Comparison of ENCODE assay signal across 10 cellular contexts in the genomic region with DNA sequence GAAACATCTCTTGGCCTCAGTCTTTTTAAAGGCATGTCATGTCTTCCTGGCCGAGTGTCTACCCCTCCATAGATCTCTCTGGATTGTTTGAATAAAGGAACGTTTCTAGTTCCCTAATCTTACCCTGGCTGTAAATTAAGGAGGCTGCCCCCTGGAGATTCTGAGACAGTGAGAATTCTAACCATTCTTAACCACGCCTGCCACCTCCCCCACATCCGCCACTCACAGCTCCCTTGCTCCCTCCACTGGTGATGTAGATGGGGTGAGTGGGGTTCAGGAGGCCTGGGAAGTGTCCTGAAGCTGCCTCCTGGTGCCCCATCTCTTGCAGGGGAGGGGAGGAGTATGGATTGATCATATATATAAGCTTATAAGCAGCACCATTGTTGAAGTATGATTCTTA. TPM values are rescaled to one million over a fixed set of nuclear protein-coding genes. Genes with fewer than 3 reads are reported as not detected.
DNase-seq lines count a peak whose midpoint lies in the region; ATAC-seq and TF ChIP-seq lines count a peak whose summit lies in the region.
"Had no signal": no experiment of that assay in that cellular context is flagged by ENCODE, and none has a peak within 500 bp of the region (broad histone marks: within the 10 kb centered on the region; RNA-seq: fewer than 3 reads in every experiment).

No MANE protein-coding gene starts in this region.

- no peak overlapping the region for H3K4me3 ChIP-seq in OCI-LY7 (ENCODE audit: low read depth, low read length, poor library complexity, severe bottlenecking)
- no peak overlapping the region for H3K4me3 ChIP-seq in astrocyte of the spinal cord (ENCODE audit: low read depth, low read length)
- H3K4me3 ChIP-seq in spleen, result no peak overlapping the region
- H3K4me3 ChIP-seq in tibial artery, result no peak overlapping the region

- intact Hi-C loops in OCI-LY7 (cut with micrococcal nuclease; ENCODE audit: unreplicated experiment) (no loop called here), spleen (cut with DNase I; ENCODE audit: low total_unique reads) (loop anchor here (10.0 kb wide), 1 partner anchor 59 kb away; no protein-coding TSS in a partner anchor), tibial artery (cut with DNase I; ENCODE audit: low total_unique reads) (no loop called here)

- H3K4me1 ChIP-seq in OCI-LY7 (ENCODE audit: insufficient read depth, low read length, poor library complexity, severe bottlenecking), result peaks cover 23% of the 10 kb centered on the region
- H3K4me1 ChIP-seq in spleen, result peaks cover 16 to 39% (median 30%) of the 10 kb centered on the region in 6 donors
- H3K4me1 ChIP-seq in tibial artery, result peaks cover 0 to 33% (median 15%) of the 10 kb centered on the region in 4 donors

- H3K4me2 ChIP-seq in OCI-LY7 (ENCODE audit: low read length), result peak overlapping the region; percentile 2; the same call in 1 of the 2 replicates

- no peaks in the 10 kb centered on the region for H3K79me2 ChIP-seq in OCI-LY7 (ENCODE audit: insufficient read depth, low read depth, low read length)

- H3K9me2 ChIP-seq in OCI-LY7 (ENCODE audit: insufficient read depth, low read length), result no peaks in the 10 kb centered on the region

- H3K9me3 Mint-ChIP-seq in stimulated activated memory B cell treated with anti-CD40 and anti-IgM and Interleukin-4, amounts not matched to agents 10 μg/mL and 1 μg/mL and 100 μg/mL, for 72 hours, result no peaks in the 10 kb centered on the region

- POLR2A ChIA-PET in OCI-LY7 (lab: Charles Lee), result interaction anchor here (0.6 to 0.7 kb wide), 3 partner anchors 308 to 477 kb away, joined by 3 to 7 read pairs (median 4); no protein-coding TSS in a partner anchor

- 20 to 32% (median 28%) methylated on average over 4 of the region's 4 CpGs for WGBS in spleen, 5 donors

- H2AFZ ChIP-seq in OCI-LY7 (ENCODE audit: low read length), result peak overlapping the region; percentile 11; the same call in 1 of the 2 replicates

- peaks cover 68% of the 10 kb centered on the region for H3K4me1 Mint-ChIP-seq in stimulated activated memory B cell treated with anti-CD40 and anti-IgM and Interleukin-4, amounts not matched to agents 10 μg/mL and 1 μg/mL and 100 μg/mL, for 72 hours

- peaks cover 35% of the 10 kb centered on the region for H3K27me3 Mint-ChIP-seq in stimulated activated memory B cell treated with anti-CD40 and anti-IgM and Interleukin-4, amounts not matched to agents 10 μg/mL and 1 μg/mL and 100 μg/mL, for 72 hours

- peak in 4 of 6 experiments; percentile 2 to 25 (median 12) for DNase-seq in stimulated activated naive CD4-positive, alpha-beta T cell (lab: John Stamatoyannopoulos, UW)
- no peak for DNase-seq in stimulated activated naive CD4-positive, alpha-beta T cell treated with Interleukin-2 at 50 U/mL for 16 hours (lab: John Stamatoyannopoulos, UW)
- DNase-seq in OCI-LY7 (ENCODE audit: low spot score) (peak; percentile 30), astrocyte of the spinal cord (ENCODE audit: low read depth, low spot score) (no peak), spleen (no peak), NCI-H2029 (lab: John Stamatoyannopoulos, UW) (no peak), tibial artery (no peak)
- DNase-seq: aorta, COR-L47 had no signal

- in situ Hi-C loops in astrocyte of the spinal cord (cut with HindIII; ENCODE audit: low sequenced_read_pairs), result no loop called here

- H3K36me3 ChIP-seq in OCI-LY7 (ENCODE audit: insufficient read depth, low read length) (no peaks in the 10 kb centered on the region), spleen (no peaks in the 10 kb centered on the region), tibial artery (no peaks in the 10 kb centered on the region)

- peaks cover 0 to 48% (median 8%) of the 10 kb centered on the region in 7 donors for H3K27me3 ChIP-seq in spleen (replicated peaks in 1 of 7)
- no peaks in the 10 kb centered on the region for H3K27me3 ChIP-seq in tibial artery

- H3K27ac ChIP-seq in OCI-LY7 (ENCODE audit: low read depth, low read length, poor library complexity, severe bottlenecking) (no peak overlapping the region), spleen (no peak overlapping the region), tibial artery (no peak overlapping the region)

- peak; percentile 68 for TF ChIP-seq CTCF in OCI-LY7 (conservative IDR thresholded peaks at IDR 0.05; ENCODE audit: low read length)
- peak; percentile 19 for TF ChIP-seq CTCF in astrocyte of the spinal cord (IDR thresholded peaks at IDR 0.05; ENCODE audit: low read depth, low read length)
- no peak for TF ChIP-seq CTCF in spleen (IDR thresholded peaks at IDR 0.05 in 8 of 11, conservative IDR thresholded peaks at IDR 0.05 in 3 of 11)
- TF ChIP-seq CTCF in tibial artery (IDR thresholded peaks at IDR 0.05), result no peak

- no peak overlapping the region for H3K4me3 Mint-ChIP-seq in stimulated activated memory B cell treated with anti-CD40 and anti-IgM and Interleukin-4, amounts not matched to agents 10 μg/mL and 1 μg/mL and 100 μg/mL, for 72 hours

- H3K27ac Mint-ChIP-seq in stimulated activated memory B cell treated with anti-CD40 and anti-IgM and Interleukin-4, amounts not matched to agents 10 μg/mL and 1 μg/mL and 100 μg/mL, for 72 hours, result no peak overlapping the region

- H3K9me3 ChIP-seq in OCI-LY7 (ENCODE audit: low read length), result no peaks in the 10 kb centered on the region
- no peaks in the 10 kb centered on the region for H3K9me3 ChIP-seq in spleen
- no peaks in the 10 kb centered on the region for H3K9me3 ChIP-seq in tibial artery

- no peaks in the 10 kb centered on the region for H4K20me1 ChIP-seq in OCI-LY7 (ENCODE audit: insufficient read depth, low read length)

- H3K36me3 Mint-ChIP-seq in stimulated activated memory B cell treated with anti-CD40 and anti-IgM and Interleukin-4, amounts not matched to agents 10 μg/mL and 1 μg/mL and 100 μg/mL, for 72 hours, result no peaks in the 10 kb centered on the region

- BruUV-seq in OCI-LY7 (replicated peaks; lab: Mats Ljungman, UMichigan), result no TSS peak

- no peak for TF ChIP-seq POLR2A in spleen (IDR thresholded peaks at IDR 0.05)

- CTCF ChIA-PET in OCI-LY7 (lab: Charles Lee; ENCODE audit: unreplicated experiment), result no interaction called here

- no peak for ATAC-seq in stimulated activated memory B cell treated with anti-CD40 and anti-IgM and Interleukin-4, amounts not matched to agents 10 μg/mL and 1 μg/mL and 100 μg/mL, for 72 hours

RNA-seq across cellular contexts. Expression of gene TRIM2, which starts 48.0 kb away (rescaled TPM):
- total RNA-seq in OCI-LY7 (2014; rRNA removed; shearing (Covaris generic)), result 0.06 and 0.46 TPM in 2 replicates
- 0.29 TPM in 1 of 2 replicates, not detected in the other for total RNA-seq in OCI-LY7 (2022)
- 10 to 100 TPM; 28.1 to 77.9 (median 59.1) TPM for total RNA-seq in spleen
- polyA plus RNA-seq in spleen, result 10 to 100 TPM in 1 of 3 donors, 1 to 10 TPM in 2; 3.2 to 13.3 (median 4.7) TPM

Comparison
In these comparisons a context has a peak if more than half of its experiments do, and no peak if none do; other contexts are left out.
1. DNase-seq: peak in stimulated activated naive CD4-positive, alpha-beta T cell (4 of 6) and OCI-LY7 (single experiment); none in stimulated activated naive CD4-positive, alpha-beta T cell treated with Interleukin-2 at 50 U/mL for 16 hours (single experiment), astrocyte of the spinal cord (single experiment), spleen (single experiment), NCI-H2029 (single experiment) and tibial artery (0 of 2).
2. CTCF ChIP-seq: peak in OCI-LY7 (single experiment) and astrocyte of the spinal cord (single experiment); none in spleen (0 of 11) and tibial artery (0 of 2).
3. RNA of gene TRIM2, which starts 48.0 kb away (total RNA-seq): 28.1 to 77.9 TPM in spleen; 0.06 to 0.46 TPM in OCI-LY7; every median in the first group is over 10 times any median in the second.